1 cellular context compared by ENCODE assay signal in the genomic region with DNA sequence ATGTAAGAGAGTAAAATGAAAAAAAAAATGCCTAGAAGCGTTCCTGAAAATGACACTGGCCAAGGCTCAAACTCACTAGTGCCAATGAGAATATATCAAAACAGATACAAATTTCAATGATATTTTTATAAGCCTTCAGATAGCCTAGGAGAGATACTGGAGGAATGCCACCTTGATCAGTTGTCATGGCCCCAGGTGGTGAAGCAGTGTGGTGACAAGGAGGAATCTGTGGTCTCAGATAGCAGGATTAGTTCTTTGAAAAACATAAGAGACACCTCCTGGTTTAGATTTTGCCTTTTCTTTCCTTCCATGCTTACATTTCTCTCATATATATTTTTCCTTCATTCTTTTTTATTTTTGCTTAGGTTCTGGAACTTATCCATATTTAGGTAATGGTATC.
TF ChIP-seq lines count a peak whose summit lies in the region.

No MANE protein-coding gene starts in this region.

TF ChIP-seq in SK-N-SH treated with all-trans-retinoic acid at 6 μM for 48 hours, 23 proteins besides CTCF, POLR2A, EP300 and RAD21 (continued from another document):
- TF ChIP-seq, protein P1, sequence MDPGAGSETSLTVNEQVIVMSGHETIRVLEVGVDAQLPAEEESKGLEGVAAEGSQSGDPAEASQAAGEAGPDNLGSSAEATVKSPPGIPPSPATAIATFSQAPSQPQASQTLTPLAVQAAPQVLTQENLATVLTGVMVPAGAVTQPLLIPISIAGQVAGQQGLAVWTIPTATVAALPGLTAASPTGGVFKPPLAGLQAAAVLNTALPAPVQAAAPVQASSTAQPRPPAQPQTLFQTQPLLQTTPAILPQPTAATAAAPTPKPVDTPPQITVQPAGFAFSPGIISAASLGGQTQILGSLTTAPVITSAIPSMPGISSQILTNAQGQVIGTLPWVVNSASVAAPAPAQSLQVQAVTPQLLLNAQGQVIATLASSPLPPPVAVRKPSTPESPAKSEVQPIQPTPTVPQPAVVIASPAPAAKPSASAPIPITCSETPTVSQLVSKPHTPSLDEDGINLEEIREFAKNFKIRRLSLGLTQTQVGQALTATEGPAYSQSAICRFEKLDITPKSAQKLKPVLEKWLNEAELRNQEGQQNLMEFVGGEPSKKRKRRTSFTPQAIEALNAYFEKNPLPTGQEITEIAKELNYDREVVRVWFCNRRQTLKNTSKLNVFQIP (CRISPR knock-in tag; IDR thresholded peaks at IDR 0.05; ENCODE audit: borderline replicate concordance, low read depth): no peak
- TF ChIP-seq BACH2 (CRISPR knock-in tag; IDR thresholded peaks at IDR 0.05; ENCODE audit: borderline replicate concordance) (no peak), GLIS3 (CRISPR knock-in tag; IDR thresholded peaks at IDR 0.05) (no peak)
TF ChIP-seq in SK-N-SH treated with all-trans-retinoic acid at 6 μM for 48 hours: peak in this region for 0.
